In genomic region chr1:64482128-64482527, GRCh38 we compare ENCODE assay signal across 27 cellular contexts.
"Had no signal": no experiment of that assay in that cellular context is flagged by ENCODE, and none has a peak within 500 bp of the region (broad histone marks: within the 10 kb centered on the region; RNA-seq: fewer than 3 reads in every experiment).

No MANE protein-coding gene starts in this region.

- H3K27ac Mint-ChIP-seq: activated CD4-positive, alpha-beta T cell treated with anti-CD3 and anti-CD28 coated beads for 36 hours; activated CD8-positive, alpha-beta memory T cell treated with anti-CD3 and anti-CD28 coated beads, Interleukin-2, amount 10 ng/mL, durations not matched to agents 7 days and 5 days; activated CD8-positive, alpha-beta T cell treated with anti-CD3 and anti-CD28 coated beads, Interleukin-2, amount 10 ng/mL, durations not matched to agents 7 days and 5 days; dendritic cell treated with granulocyte-macrophage colony-stimulating factor and Interleukin-4, amounts not matched to agents 40 ng/mL and 50 ng/mL, for 4 days; endodermal cell; stimulated activated memory B cell treated with anti-CD40 and anti-IgM and Interleukin-4, amounts not matched to agents 10 μg/mL and 1 μg/mL and 100 μg/mL, for 72 hours; stimulated activated naive CD8-positive, alpha-beta T cell treated with anti-CD3 and anti-CD28 coated beads, Interleukin-15, amount 100 ng/mL, for 72 hours; T-helper 2 cell treated with Interferon-gamma antibody and Interleukin-4, amounts not matched to agents 5 μg/mL and 100 μg/mL, for 36 hours had no signal

- ATAC-seq: activated CD8-positive, alpha-beta memory T cell treated with anti-CD3 and anti-CD28 coated beads, Interleukin-2, amount 10 ng/mL, durations not matched to agents 7 days and 5 days; activated CD8-positive, alpha-beta T cell treated with anti-CD3 and anti-CD28 coated beads, Interleukin-2, amount 10 ng/mL, durations not matched to agents 7 days and 5 days; foreskin keratinocyte; heart right ventricle; left lung; pancreas; sciatic nerve; stimulated activated memory B cell treated with anti-CD40 and anti-IgM and Interleukin-4, amounts not matched to agents 10 μg/mL and 1 μg/mL and 100 μg/mL, for 72 hours; upper lobe of right lung had no signal

- H3K4me1 Mint-ChIP-seq: activated CD4-positive, alpha-beta T cell treated with anti-CD3 and anti-CD28 coated beads for 36 hours; activated CD8-positive, alpha-beta memory T cell treated with anti-CD3 and anti-CD28 coated beads, Interleukin-2, amount 10 ng/mL, durations not matched to agents 7 days and 5 days; stimulated activated memory B cell treated with anti-CD40 and anti-IgM and Interleukin-4, amounts not matched to agents 10 μg/mL and 1 μg/mL and 100 μg/mL, for 72 hours had no signal

- H3K4me3 Mint-ChIP-seq: activated CD4-positive, alpha-beta T cell treated with anti-CD3 and anti-CD28 coated beads for 36 hours; activated CD8-positive, alpha-beta memory T cell treated with anti-CD3 and anti-CD28 coated beads, Interleukin-2, amount 10 ng/mL, durations not matched to agents 7 days and 5 days; activated CD8-positive, alpha-beta T cell treated with anti-CD3 and anti-CD28 coated beads, Interleukin-2, amount 10 ng/mL, durations not matched to agents 7 days and 5 days; dendritic cell treated with granulocyte-macrophage colony-stimulating factor and Interleukin-4, amounts not matched to agents 40 ng/mL and 50 ng/mL, for 4 days; endodermal cell; nephron progenitor cell; stimulated activated memory B cell treated with anti-CD40 and anti-IgM and Interleukin-4, amounts not matched to agents 10 μg/mL and 1 μg/mL and 100 μg/mL, for 72 hours; stimulated activated naive CD8-positive, alpha-beta T cell treated with anti-CD3 and anti-CD28 coated beads, Interleukin-15, amount 100 ng/mL, for 72 hours; T-helper 2 cell treated with Interferon-gamma antibody and Interleukin-4, amounts not matched to agents 5 μg/mL and 100 μg/mL, for 36 hours had no signal

- H3K9me3 Mint-ChIP-seq: dendritic cell treated with granulocyte-macrophage colony-stimulating factor and Interleukin-4, amounts not matched to agents 40 ng/mL and 50 ng/mL, for 4 days; endodermal cell; nephron progenitor cell; stimulated activated memory B cell treated with anti-CD40 and anti-IgM and Interleukin-4, amounts not matched to agents 10 μg/mL and 1 μg/mL and 100 μg/mL, for 72 hours; stimulated activated naive CD8-positive, alpha-beta T cell treated with anti-CD3 and anti-CD28 coated beads, Interleukin-15, amount 100 ng/mL, for 72 hours; T-helper 2 cell treated with Interferon-gamma antibody and Interleukin-4, amounts not matched to agents 5 μg/mL and 100 μg/mL, for 36 hours had no signal

- H3K27me3 Mint-ChIP-seq: stimulated activated naive CD8-positive, alpha-beta T cell treated with anti-CD3 and anti-CD28 coated beads, Interleukin-15, amount 100 ng/mL, for 72 hours had no signal

- H3K36me3 Mint-ChIP-seq: activated CD8-positive, alpha-beta memory T cell treated with anti-CD3 and anti-CD28 coated beads, Interleukin-2, amount 10 ng/mL, durations not matched to agents 7 days and 5 days; stimulated activated memory B cell treated with anti-CD40 and anti-IgM and Interleukin-4, amounts not matched to agents 10 μg/mL and 1 μg/mL and 100 μg/mL, for 72 hours had no signal

- DNase-seq: activated CD4-positive, alpha-beta T cell treated with anti-CD3 and anti-CD28 coated beads for 36 hours; activated CD4-positive, CD25-positive, alpha-beta regulatory T cell; activated CD8-positive, alpha-beta memory T cell treated with anti-CD3 and anti-CD28 coated beads, Interleukin-2, amount 10 ng/mL, durations not matched to agents 7 days and 5 days; activated CD8-positive, alpha-beta T cell treated with anti-CD3 and anti-CD28 coated beads, Interleukin-2, amount 10 ng/mL, durations not matched to agents 7 days and 5 days; activated effector memory CD4-positive, alpha-beta T cell treated with anti-CD3 and anti-CD28 coated beads, Interleukin-2, amount 50 U/mL, for 16 hours; activated naive CD4-positive, alpha-beta T cell treated with anti-CD3 and anti-CD28 coated beads, Interleukin-2, amount 50 U/mL, for 16 hours; amniotic stem cell; central memory CD4-positive, alpha-beta T cell; endodermal cell; foreskin keratinocyte; heart right ventricle; left lung; nephron progenitor cell; nucleus accumbens; pancreas; retina; stimulated activated CD4-positive, alpha-beta T cell treated with anti-CD3 and anti-CD28 coated beads, Interleukin-1b, Interleukin-23, amount 100 ng/mL, for 48 hours; stimulated activated CD4-positive, alpha-beta T cell treated with anti-CD3 and anti-CD28 coated beads, Interleukin-4, amount 100 ng/mL, for 4 hours; stimulated activated CD8-positive, alpha-beta memory T cell treated with anti-CD3 and anti-CD28 coated beads, Interleukin-4, amount 100 ng/mL, for 48 hours; stimulated activated naive CD8-positive, alpha-beta T cell treated with anti-CD3 and anti-CD28 coated beads, Interleukin-15, amount 100 ng/mL, for 72 hours; T-helper 1 cell; thyroid gland; upper lobe of right lung had no signal
